In the genomic region with DNA sequence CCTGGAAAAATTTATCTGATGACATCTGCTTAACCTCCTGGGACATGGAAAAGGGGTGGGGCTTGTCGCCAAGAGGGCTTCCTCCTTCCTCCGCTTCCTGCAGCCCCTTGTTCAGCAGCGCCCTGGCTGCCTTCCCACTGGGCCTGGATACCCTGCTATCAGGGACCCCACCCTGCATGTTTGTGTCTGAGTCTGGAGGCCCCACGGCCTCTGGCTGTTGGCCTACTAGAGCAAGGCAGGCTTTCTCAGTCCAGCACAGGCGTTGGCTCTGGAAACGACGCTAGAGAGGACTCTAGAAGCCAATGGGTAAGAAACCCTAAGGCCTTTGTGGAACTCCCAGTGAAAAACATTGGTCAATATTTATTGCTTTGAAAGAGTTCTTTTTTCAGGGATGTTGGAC, we compare ENCODE assay signal across 16 cellular contexts.
A peak's percentile ranks its signal among the peaks of the same experiment; 100 is the strongest.
DNase-seq lines count a peak whose midpoint lies in the region; ATAC-seq and TF ChIP-seq lines count a peak whose summit lies in the region.
"Had no signal": no experiment of that assay in that cellular context is flagged by ENCODE, and none has a peak within 500 bp of the region (broad histone marks: within the 10 kb centered on the region; RNA-seq: fewer than 3 reads in every experiment).

No MANE protein-coding gene starts in this region.

- no peak for TF ChIP-seq EP300 in gastroesophageal sphincter (IDR thresholded peaks at IDR 0.05)

- H2AFZ ChIP-seq in Karpas-422 (ENCODE audit: low read length) = no peak overlapping the region
- no peak overlapping the region for H2AFZ ChIP-seq in trophoblast cell (ENCODE audit: insufficient read depth, low read length, poor library complexity)
- H2AFZ ChIP-seq: neural progenitor cell, PC-9 had no signal

- no peaks in the 10 kb centered on the region for H4K20me1 ChIP-seq in Karpas-422 (ENCODE audit: insufficient read depth, low read depth, low read length)

- ATAC-seq in gastroesophageal sphincter (peak; percentile 84), lung (ENCODE audit: insufficient read depth, low FRiP score) (no peak), GM19395 (IDR thresholded peaks at IDR 0.05; ENCODE audit: unreplicated experiment) (no peak)

- 35% methylated on average over 7 of the region's 7 CpGs; no CpG with 5 or more reads in 1 of the 2 donors for WGBS in gastroesophageal sphincter (ENCODE audit: low coverage in 1 of 2), 2 donors
- 57 to 73% methylated on average over 7 of the region's 7 CpGs for WGBS in lung, 2 donors
- no CpG with 5 or more reads among the region's 7 CpGs for WGBS in trophoblast cell (ENCODE audit: extremely low coverage, insufficient coverage, insufficient read length)

- H3K79me2 ChIP-seq in Karpas-422 (ENCODE audit: low read length) (no peaks in the 10 kb centered on the region), trophoblast cell (ENCODE audit: control insufficient read depth, insufficient read depth, low read length, poor library complexity) (no peaks in the 10 kb centered on the region)

- TF ChIP-seq CTCF in Peyer's patch (IDR thresholded peaks at IDR 0.05) = no peak
- no peak for TF ChIP-seq CTCF in gastroesophageal sphincter (IDR thresholded peaks at IDR 0.05)
- no peak for TF ChIP-seq CTCF in lung (IDR thresholded peaks at IDR 0.05; ENCODE audit: control extremely low read depth, extremely low read depth)

- H3K27me3 ChIP-seq in Peyer's patch (no peaks in the 10 kb centered on the region), gastroesophageal sphincter (no peaks in the 10 kb centered on the region), lung (ENCODE audit: control insufficient read depth, insufficient read depth) (no peaks in the 10 kb centered on the region), subcutaneous abdominal adipose tissue (ENCODE audit: control insufficient read depth in 5 of 5, insufficient read depth in 4 of 5, low read length in 5 of 5) (no peaks in the 10 kb centered on the region), Karpas-422 (ENCODE audit: low read length) (no peaks in the 10 kb centered on the region), trophoblast cell (ENCODE audit: insufficient read depth, low read length) (no peaks in the 10 kb centered on the region)
- H3K27me3 ChIP-seq: neural progenitor cell had no signal

- no peak overlapping the region for H2BK12ac ChIP-seq in trophoblast cell (ENCODE audit: low read length)

- H3K23ac ChIP-seq in trophoblast cell (ENCODE audit: low read length) = no peak overlapping the region

- H2AK5ac ChIP-seq in trophoblast cell (ENCODE audit: low read length) = no peak overlapping the region

- no peak overlapping the region for H3K4me3 ChIP-seq in Peyer's patch
- no peak overlapping the region for H3K4me3 ChIP-seq in gastroesophageal sphincter
- H3K4me3 ChIP-seq in lung = no peak overlapping the region
- peak overlapping the region in 2 of 5 donors; percentile 7 to 37 for H3K4me3 ChIP-seq in subcutaneous abdominal adipose tissue (ENCODE audit: low read depth in 1 of 5, low read length in 5 of 5)
- H3K4me3 ChIP-seq in Karpas-422 (ENCODE audit: low read length) = no peak overlapping the region
- H3K4me3 ChIP-seq in trophoblast cell (ENCODE audit: low read depth, low read length) = no peak overlapping the region
- H3K4me3 ChIP-seq: neural progenitor cell, PC-9 had no signal

- H3K4me2 ChIP-seq in Karpas-422 (ENCODE audit: low read depth, low read length, poor library complexity, severe bottlenecking) (no peak overlapping the region), trophoblast cell (ENCODE audit: low read length) (no peak overlapping the region)
- H3K4me2 ChIP-seq: neural progenitor cell, PC-9 had no signal

- TF ChIP-seq POLR2A in Peyer's patch (IDR thresholded peaks at IDR 0.05) = no peak
- no peak for TF ChIP-seq POLR2A in gastroesophageal sphincter (IDR thresholded peaks at IDR 0.05)

- H2BK5ac ChIP-seq in trophoblast cell (ENCODE audit: low read depth, low read length, poor library complexity) = no peak overlapping the region

- H3K36me3 ChIP-seq in Peyer's patch (no peaks in the 10 kb centered on the region), gastroesophageal sphincter (no peaks in the 10 kb centered on the region), lung (ENCODE audit: control insufficient read depth in 2 of 2, insufficient read depth in 2 of 2, low read length in 2 of 2) (no peaks in the 10 kb centered on the region), subcutaneous abdominal adipose tissue (ENCODE audit: control insufficient read depth in 5 of 5, insufficient read depth in 5 of 5, low read length in 5 of 5) (no peaks in the 10 kb centered on the region), Karpas-422 (ENCODE audit: insufficient read depth, low read length) (no peaks in the 10 kb centered on the region), trophoblast cell (ENCODE audit: control insufficient read depth in 1 of 2, insufficient read depth in 2 of 2, low read length in 2 of 2) (no peaks in the 10 kb centered on the region)
- H3K36me3 ChIP-seq: neural progenitor cell had no signal

- H3K4me1 ChIP-seq in Peyer's patch (no peaks in the 10 kb centered on the region), gastroesophageal sphincter (peaks cover 8 to 49% (median 32%) of the 10 kb centered on the region in 3 donors), lung (ENCODE audit: control insufficient read depth in 2 of 2, insufficient read depth in 2 of 2, low read length in 2 of 2) (peaks cover 0 to 10% of the 10 kb centered on the region in 2 donors), subcutaneous abdominal adipose tissue (ENCODE audit: control insufficient read depth in 5 of 5, insufficient read depth in 5 of 5, low read length in 5 of 5) (peaks cover 6 to 44% (median 24%) of the 10 kb centered on the region in 5 donors), Karpas-422 (ENCODE audit: low read length) (no peaks in the 10 kb centered on the region), trophoblast cell (ENCODE audit: control insufficient read depth in 1 of 2, insufficient read depth in 2 of 2, low read length in 2 of 2) (peaks cover 2 to 14% of the 10 kb centered on the region in 2 experiments)
- H3K4me1 ChIP-seq: neural progenitor cell had no signal

- no peak overlapping the region for H4K8ac ChIP-seq in trophoblast cell (ENCODE audit: low read depth, low read length)

- no peak overlapping the region for H3K9ac ChIP-seq in subcutaneous abdominal adipose tissue (ENCODE audit: low read length in 5 of 5)
- no peak overlapping the region for H3K9ac ChIP-seq in Karpas-422 (ENCODE audit: low read length)
- H3K9ac ChIP-seq in trophoblast cell (ENCODE audit: low read length) = no peak overlapping the region
- H3K9ac ChIP-seq: neural progenitor cell had no signal

- H3K18ac ChIP-seq in trophoblast cell (ENCODE audit: low read length) = no peak overlapping the region

- H3K27ac ChIP-seq in Peyer's patch = peak overlapping the region in 3 of 4 donors; percentile 20 to 73 (median 61)
- H3K27ac ChIP-seq in gastroesophageal sphincter = peak overlapping the region; percentile 49 to 78 (median 70)
- H3K27ac ChIP-seq in lung (ENCODE audit: low read depth in 1 of 2, low read length in 1 of 2) = peak overlapping the region in 1 of 2 donors; percentile 76
- H3K27ac ChIP-seq in subcutaneous abdominal adipose tissue (ENCODE audit: low read depth, low read length) = peak overlapping the region; percentile 64
- no peak overlapping the region for H3K27ac ChIP-seq in Karpas-422 (ENCODE audit: low read length)
- H3K27ac ChIP-seq in trophoblast cell (ENCODE audit: low read depth, low read length) = no peak overlapping the region
- H3K27ac ChIP-seq: neural progenitor cell, PC-9 had no signal

- no peak overlapping the region for H4K12ac ChIP-seq in trophoblast cell (ENCODE audit: low read depth, low read length)

- no peaks in the 10 kb centered on the region for H3K9me2 ChIP-seq in Karpas-422 (replicated peaks; ENCODE audit: insufficient read depth, low read length)

- H4K91ac ChIP-seq in trophoblast cell (ENCODE audit: low read depth, low read length) = no peak overlapping the region

- H3K9me3 ChIP-seq in Peyer's patch (no peaks in the 10 kb centered on the region), gastroesophageal sphincter (no peaks in the 10 kb centered on the region), lung (ENCODE audit: control insufficient read depth in 2 of 2, insufficient read depth in 1 of 2, low read length in 1 of 2) (peaks cover 0 to 2% of the 10 kb centered on the region in 2 donors), subcutaneous abdominal adipose tissue (ENCODE audit: control insufficient read depth in 5 of 5, low read length in 5 of 5) (no peaks in the 10 kb centered on the region), Karpas-422 (ENCODE audit: low read length) (no peaks in the 10 kb centered on the region), trophoblast cell (ENCODE audit: insufficient read depth, low read depth, low read length) (no peaks in the 10 kb centered on the region)

- no peak overlapping the region for H2BK120ac ChIP-seq in trophoblast cell (ENCODE audit: insufficient read depth, low read length, poor library complexity)

- no peak overlapping the region for H3K14ac ChIP-seq in trophoblast cell (ENCODE audit: low read length)

- no peaks in the 10 kb centered on the region for H3K79me1 ChIP-seq in trophoblast cell (ENCODE audit: low read length)

- peak in 2 of 3 donors; percentile 54 to 58 for DNase-seq in Peyer's patch
- peak; percentile 42 for DNase-seq in lung (ENCODE audit: low spot score)
- no peak for DNase-seq in SHP77 (lab: John Stamatoyannopoulos, UW)
- DNase-seq in Karpas-422 = no peak
- no peak for DNase-seq in trophoblast cell
- DNase-seq: activated CD4-positive, alpha-beta T cell treated with anti-CD3 and anti-CD28 coated beads, Interleukin-2, amount 10 ng/mL, durations not matched to agents 24 days and 14 days; AML-193; amygdala; NCI-H1105 treated with DMSO at 0.1 percent for 48 hours; NCI-H510A; PC-9; stimulated activated CD4-positive, alpha-beta T cell treated with anti-CD3 and anti-CD28 coated beads, Interleukin-12 subunit alpha, Interleukin-12 subunit beta, amount 100 ng/mL, for 4 hours had no signal

- no peak overlapping the region for H3K4ac ChIP-seq in trophoblast cell (ENCODE audit: low read depth, low read length)

Comparison
In these comparisons a context has a peak if more than half of its experiments do, and no peak if none do; other contexts are left out.
1. DNase-seq: peak in Peyer's patch (2 of 3) and lung (single experiment); none in SHP77 (0 of 2), Karpas-422 (single experiment) and trophoblast cell (0 of 2).
2. H3K27ac ChIP-seq: peak in Peyer's patch (3 of 4), gastroesophageal sphincter (4 of 4) and subcutaneous abdominal adipose tissue (single experiment); none in Karpas-422 (single experiment) and trophoblast cell (single experiment).